Comparison of ENCODE assay signal across 8 cellular contexts in genomic region chr19:58513694-58514563, GRCh38. TPM values are rescaled to one million over a fixed set of nuclear protein-coding genes. Genes with fewer than 3 reads are reported as not detected.
DNase-seq lines count a peak whose midpoint lies in the region; ATAC-seq and TF ChIP-seq lines count a peak whose summit lies in the region.

No MANE protein-coding gene starts in this region.

- DNase-seq in NCI-H187 treated with DMSO at 0.1 percent for 48 hours (lab: John Stamatoyannopoulos, UW) (peak; percentile 52), UCSD-AML1 (lab: John Stamatoyannopoulos, UW; ENCODE audit: unreplicated experiment) (peak; percentile 87), skeletal muscle cell (ENCODE audit: low read depth) (peak; percentile 56), OCI-M2 (lab: John Stamatoyannopoulos, UW; ENCODE audit: unreplicated experiment) (no peak)

- peak overlapping the region in 4 of 5 experiments; percentile 88 to 97 (median 92) for H3K27ac Mint-ChIP-seq in brain

- ATAC-seq in HG02840 (IDR thresholded peaks at IDR 0.05; ENCODE audit: low FRiP score, unreplicated experiment), result peak; percentile 60

- H3K4me3 Mint-ChIP-seq in brain, result peak overlapping the region; percentile 74 to 86 (median 81)

- H3K36me3 Mint-ChIP-seq in brain, result peaks cover 12% of the 10 kb centered on the region

- peak; percentile 74 to 92 for TF ChIP-seq CTCF in brain (conservative IDR thresholded peaks at IDR 0.05)

- peaks cover 3% of the 10 kb centered on the region for H3K27me3 Mint-ChIP-seq in brain

- peaks cover 45% of the 10 kb centered on the region for H3K4me1 Mint-ChIP-seq in brain

- peak; percentile 67 for TF ChIP-seq POLR2A in GM10847 (IDR thresholded peaks at IDR 0.05; ENCODE audit: extremely low read depth, insufficient read length)

- H3K4me3 ChIP-seq in iPS-11a (ENCODE audit: low read depth, low read length) (peak overlapping the region; percentile 63), skeletal muscle cell (ENCODE audit: low read depth, low read length) (peak overlapping the region; percentile 55)

- H3K9me3 Mint-ChIP-seq in brain, result peaks cover 0 to 3% (median 0%) of the 10 kb centered on the region in 5 experiments

RNA-seq across cellular contexts. Expression of gene SLC27A5, which starts 2.1 kb away (rescaled TPM):
- polyA plus RNA-seq in brain (ENCODE audit: insufficient read depth, low read depth, low replicate concordance), result 30.5 TPM

RNA-seq across cellular contexts. Expression of gene ZBTB45, which starts 5.7 kb away (rescaled TPM):
- 16.1 TPM for polyA plus RNA-seq in brain (ENCODE audit: insufficient read depth, low read depth, low replicate concordance)

RNA-seq across cellular contexts. Expression of gene TRIM28, which starts 29.9 kb away (rescaled TPM):
- 698 TPM for polyA plus RNA-seq in brain (ENCODE audit: insufficient read depth, low read depth, low replicate concordance)

RNA-seq across cellular contexts. Expression of gene ZNF446, which starts 37.8 kb away (rescaled TPM):
- 13.5 TPM for polyA plus RNA-seq in brain (ENCODE audit: insufficient read depth, low read depth, low replicate concordance)

RNA-seq across cellular contexts. Expression of gene CHMP2A, which starts 41.0 kb away (rescaled TPM):
- 216 TPM for polyA plus RNA-seq in brain (ENCODE audit: insufficient read depth, low read depth, low replicate concordance)
